11 cellular contexts compared by ENCODE assay signal in the genomic region with DNA sequence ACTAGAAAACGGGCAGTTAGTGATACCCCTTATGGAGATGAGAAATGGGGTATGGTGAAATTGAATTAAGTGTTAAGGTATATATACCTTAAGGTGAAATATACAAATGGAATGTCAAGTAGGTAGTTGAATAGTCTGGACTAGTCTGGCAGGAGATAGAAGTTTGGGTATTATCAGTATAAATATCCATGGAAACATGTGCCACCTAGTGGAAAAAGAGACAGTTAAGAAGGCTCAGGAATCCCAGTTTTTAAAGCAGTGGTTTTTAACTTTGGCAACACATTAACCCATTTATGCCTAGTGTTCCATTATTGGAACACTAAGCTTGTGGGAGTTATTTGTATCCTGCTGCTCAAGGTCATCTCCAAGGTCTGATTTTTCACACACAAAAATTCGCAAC. TPM values are rescaled to one million over a fixed set of nuclear protein-coding genes. Genes with fewer than 3 reads are reported as not detected.
DNase-seq lines count a peak whose midpoint lies in the region; ATAC-seq and TF ChIP-seq lines count a peak whose summit lies in the region.
"Had no signal": no experiment of that assay in that cellular context is flagged by ENCODE, and none has a peak within 500 bp of the region (broad histone marks: within the 10 kb centered on the region; RNA-seq: fewer than 3 reads in every experiment).

No MANE protein-coding gene starts in this region.

- ATAC-seq in GM18519 (IDR thresholded peaks at IDR 0.05; ENCODE audit: low FRiP score, unreplicated experiment) (no peak), left lobe of liver (no peak)
- ATAC-seq: stimulated activated effector memory CD8-positive, alpha-beta T cell treated with anti-CD3 and anti-CD28 coated beads, Interleukin-12 subunit alpha, Interleukin-12 subunit beta, amount 100 ng/mL, for 72 hours had no signal

- CTCF ChIA-PET in HEK293T (lab: Yijun Ruan, JAX): no interaction called here

- no peaks in the 10 kb centered on the region for H3K9me3 ChIP-seq in WERI-Rb-1 (ENCODE audit: severe bottlenecking)

- H3K36me3 ChIP-seq in WERI-Rb-1: peaks cover 62% of the 10 kb centered on the region

- TF ChIP-seq CTCF in AG09309 (IDR thresholded peaks at IDR 0.05; ENCODE audit: control insufficient read depth, insufficient read depth, low read depth, low read length, missing control alignments) (peak; percentile 29), WERI-Rb-1 (IDR thresholded peaks at IDR 0.05; ENCODE audit: low read depth, low read length) (peak; percentile 31; the same call in 1 of the 2 replicates)

- H3K4me3 ChIP-seq in AG09309 (ENCODE audit: control insufficient read depth, low read depth, low read length) (no peak overlapping the region), WERI-Rb-1 (ENCODE audit: low read depth, low read length) (no peak overlapping the region)

- no peaks in the 10 kb centered on the region for H3K27me3 ChIP-seq in WERI-Rb-1 (ENCODE audit: insufficient read depth, low read depth, severe bottlenecking)

- H3K27ac ChIP-seq in WERI-Rb-1: no peak overlapping the region

- POLR2A ChIA-PET in HEK293T (lab: Yijun Ruan, JAX): no interaction called here

- no peak for DNase-seq in AG09309 (ENCODE audit: low read depth)
- peak; percentile 8 for DNase-seq in HEK293T (ENCODE audit: extremely low spot score)
- DNase-seq in WERI-Rb-1: no peak
- DNase-seq in iPS-NIHi7 (ENCODE audit: extremely low spot score): peak; percentile 18
- DNase-seq in left lobe of liver (ENCODE audit: low spot score): no peak
- DNase-seq in stimulated activated CD4-positive, alpha-beta T cell treated with anti-CD3 and anti-CD28 coated beads, Interleukin-12 subunit alpha, Interleukin-12 subunit beta, amount 100 ng/mL, for 4 hours: no peak
- DNase-seq in NCI-H1417 treated with DMSO at 0.1 percent for 48 hours (lab: John Stamatoyannopoulos, UW): no peak
- DNase-seq: DMS79 treated with DMSO at 0.1 percent for 48 hours, NCI-H2081 had no signal

TF ChIP-seq in HEK293T, 16 proteins besides CTCF, POLR2A, EP300 and RAD21:
- TF ChIP-seq, protein P1, sequence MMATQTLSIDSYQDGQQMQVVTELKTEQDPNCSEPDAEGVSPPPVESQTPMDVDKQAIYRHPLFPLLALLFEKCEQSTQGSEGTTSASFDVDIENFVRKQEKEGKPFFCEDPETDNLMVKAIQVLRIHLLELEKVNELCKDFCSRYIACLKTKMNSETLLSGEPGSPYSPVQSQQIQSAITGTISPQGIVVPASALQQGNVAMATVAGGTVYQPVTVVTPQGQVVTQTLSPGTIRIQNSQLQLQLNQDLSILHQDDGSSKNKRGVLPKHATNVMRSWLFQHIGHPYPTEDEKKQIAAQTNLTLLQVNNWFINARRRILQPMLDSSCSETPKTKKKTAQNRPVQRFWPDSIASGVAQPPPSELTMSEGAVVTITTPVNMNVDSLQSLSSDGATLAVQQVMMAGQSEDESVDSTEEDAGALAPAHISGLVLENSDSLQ (IDR thresholded peaks at IDR 0.05): no peak
- TF ChIP-seq ARNT (IDR thresholded peaks at IDR 0.05) (no peak), ZNF384 (IDR thresholded peaks at IDR 0.05) (no peak), FOXM1 (IDR thresholded peaks at IDR 0.05; ENCODE audit: borderline replicate concordance) (no peak), LEF1 (IDR thresholded peaks at IDR 0.05; ENCODE audit: borderline replicate concordance) (no peak), CTBP1 (IDR thresholded peaks at IDR 0.05; ENCODE audit: borderline replicate concordance) (no peak), NFRKB (IDR thresholded peaks at IDR 0.05) (no peak)

RNA-seq across cellular contexts. Expression of a gene that starts 38.6 kb away (rescaled TPM):
- total RNA-seq in left lobe of liver: not detected

Comparison
In these comparisons a context has a peak if more than half of its experiments do, and no peak if none do; other contexts are left out.
1. DNase-seq: peak in HEK293T (single experiment) and iPS-NIHi7 (single experiment); none in AG09309 (single experiment), WERI-Rb-1 (single experiment), left lobe of liver (single experiment), stimulated activated CD4-positive, alpha-beta T cell treated with anti-CD3 and anti-CD28 coated beads, Interleukin-12 subunit alpha, Interleukin-12 subunit beta, amount 100 ng/mL, for 4 hours (single experiment) and NCI-H1417 treated with DMSO at 0.1 percent for 48 hours (single experiment).